Comparison of ENCODE assay signal across 22 cellular contexts in the genomic region with DNA sequence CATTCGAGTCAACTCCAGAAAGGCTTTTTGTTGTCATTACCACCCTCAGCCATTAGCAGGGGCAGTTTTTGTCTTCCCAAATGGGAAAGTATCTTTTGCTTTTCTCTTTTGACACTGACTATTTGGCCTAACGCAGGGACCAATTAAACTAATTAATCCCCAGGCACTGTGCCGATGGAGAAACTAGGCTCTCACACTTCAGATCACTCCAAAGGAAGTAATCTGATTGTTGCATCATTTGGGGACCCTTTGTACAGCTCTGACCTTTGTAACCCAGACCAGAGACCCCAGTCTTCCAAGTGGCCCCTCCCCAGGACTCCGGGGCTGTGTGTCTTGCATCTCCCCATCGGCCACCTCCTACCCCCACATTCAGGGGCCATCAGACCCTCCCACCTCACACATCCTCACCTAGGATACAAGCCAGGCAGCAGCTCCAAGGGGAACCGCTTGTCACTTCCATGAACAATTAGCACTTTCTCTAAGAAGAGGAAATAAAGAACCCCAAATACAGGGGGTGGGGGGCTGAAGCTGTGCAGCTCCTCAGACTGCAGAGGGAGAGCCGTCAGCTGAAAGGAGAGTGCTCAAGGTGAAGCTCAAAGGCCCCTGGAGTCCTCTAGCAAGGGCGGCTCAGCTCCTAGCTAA.
DNase-seq lines count a peak whose midpoint lies in the region; ATAC-seq and TF ChIP-seq lines count a peak whose summit lies in the region.
"Had no signal": no experiment of that assay in that cellular context is flagged by ENCODE, and none has a peak within 500 bp of the region (broad histone marks: within the 10 kb centered on the region; RNA-seq: fewer than 3 reads in every experiment).

No MANE protein-coding gene starts in this region.

- no peaks in the 10 kb centered on the region for H3K4me1 Mint-ChIP-seq in activated CD8-positive, alpha-beta memory T cell treated with anti-CD3 and anti-CD28 coated beads, Interleukin-2, amount 10 ng/mL, durations not matched to agents 7 days and 5 days
- H3K4me1 Mint-ChIP-seq: naive thymus-derived CD4-positive, alpha-beta T cell; stimulated activated effector memory CD8-positive, alpha-beta T cell treated with anti-CD3 and anti-CD28 coated beads, Interleukin-12 subunit alpha, Interleukin-12 subunit beta, amount 100 ng/mL, for 72 hours had no signal

- peak; percentile 3 for DNase-seq in activated CD8-positive, alpha-beta memory T cell treated with anti-CD3 and anti-CD28 coated beads, Interleukin-2, amount 50 U/mL, for 4 hours
- DNase-seq in activated CD8-positive, alpha-beta memory T cell treated with anti-CD3 and anti-CD28 coated beads, Interleukin-2, amount 10 ng/mL, durations not matched to agents 7 days and 5 days: no peak
- DNase-seq in RWPE2 (ENCODE audit: low spot score) (peak; percentile 29), left lobe of liver (ENCODE audit: low spot score) (peak; percentile 37), suprapubic skin (ENCODE audit: low spot score in 2 of 2) (peak; percentile 37 to 38), NCI-H146 (lab: John Stamatoyannopoulos, UW) (no peak)
- DNase-seq: activated CD4-positive, alpha-beta T cell treated with anti-CD3 and anti-CD28 coated beads for 48 hours; AML-193; DMS79; HFFc6; Karpas-422; naive thymus-derived CD4-positive, alpha-beta T cell; NCI-H2029 treated with DMSO at 0.1 percent for 48 hours; NCI-H226; NCI-H774; SHP77 treated with DMSO at 0.1 percent for 48 hours; stimulated activated CD4-positive, alpha-beta T cell treated with anti-CD3 and anti-CD28 coated beads, Interleukin-2, amount 100 ng/mL, for 24 hours had no signal

- H3K4me3 ChIP-seq in RWPE2 (ENCODE audit: severe bottlenecking) (no peak overlapping the region), suprapubic skin (no peak overlapping the region)
- H3K4me3 ChIP-seq: gastroesophageal sphincter, skin epidermis had no signal

- no peak overlapping the region for H3K4me3 Mint-ChIP-seq in activated CD8-positive, alpha-beta memory T cell treated with anti-CD3 and anti-CD28 coated beads, Interleukin-2, amount 10 ng/mL, durations not matched to agents 7 days and 5 days
- H3K4me3 Mint-ChIP-seq: HFFc6; naive thymus-derived CD4-positive, alpha-beta T cell; stimulated activated effector memory CD8-positive, alpha-beta T cell treated with anti-CD3 and anti-CD28 coated beads, Interleukin-12 subunit alpha, Interleukin-12 subunit beta, amount 100 ng/mL, for 72 hours had no signal

- H3K36me3 Mint-ChIP-seq in activated CD8-positive, alpha-beta memory T cell treated with anti-CD3 and anti-CD28 coated beads, Interleukin-2, amount 10 ng/mL, durations not matched to agents 7 days and 5 days: no peaks in the 10 kb centered on the region
- H3K36me3 Mint-ChIP-seq: stimulated activated effector memory CD8-positive, alpha-beta T cell treated with anti-CD3 and anti-CD28 coated beads, Interleukin-12 subunit alpha, Interleukin-12 subunit beta, amount 100 ng/mL, for 72 hours had no signal

- no peak for ATAC-seq in activated CD8-positive, alpha-beta memory T cell treated with anti-CD3 and anti-CD28 coated beads, Interleukin-2, amount 10 ng/mL, durations not matched to agents 7 days and 5 days
- ATAC-seq in RWPE2 (ENCODE audit: low read depth) (no peak), left lobe of liver (no peak), GM21528 (IDR thresholded peaks at IDR 0.05; ENCODE audit: low FRiP score, unreplicated experiment) (no peak), HG03520 (IDR thresholded peaks at IDR 0.05; ENCODE audit: unreplicated experiment) (no peak)
- ATAC-seq: gastroesophageal sphincter; naive thymus-derived CD4-positive, alpha-beta T cell; stimulated activated effector memory CD8-positive, alpha-beta T cell treated with anti-CD3 and anti-CD28 coated beads, Interleukin-12 subunit alpha, Interleukin-12 subunit beta, amount 100 ng/mL, for 72 hours had no signal

- peaks cover 8% of the 10 kb centered on the region for H3K27me3 Mint-ChIP-seq in activated CD8-positive, alpha-beta memory T cell treated with anti-CD3 and anti-CD28 coated beads, Interleukin-2, amount 10 ng/mL, durations not matched to agents 7 days and 5 days

- no peaks in the 10 kb centered on the region for H3K4me1 ChIP-seq in RWPE2 (ENCODE audit: insufficient read depth, poor library complexity, severe bottlenecking)
- peaks cover 3% of the 10 kb centered on the region for H3K4me1 ChIP-seq in suprapubic skin

- H3K27me3 ChIP-seq in RWPE2 (ENCODE audit: insufficient read depth, poor library complexity, severe bottlenecking) (no peaks in the 10 kb centered on the region), suprapubic skin (peaks cover 45% of the 10 kb centered on the region)

- H3K27ac ChIP-seq in RWPE2 (ENCODE audit: poor library complexity, severe bottlenecking) (no peak overlapping the region), suprapubic skin (no peak overlapping the region)
- H3K27ac ChIP-seq: gastroesophageal sphincter, skin epidermis had no signal

- no peaks in the 10 kb centered on the region for H3K9me3 Mint-ChIP-seq in activated CD8-positive, alpha-beta memory T cell treated with anti-CD3 and anti-CD28 coated beads, Interleukin-2, amount 10 ng/mL, durations not matched to agents 7 days and 5 days (ENCODE audit: low read depth)
- H3K9me3 Mint-ChIP-seq: stimulated activated effector memory CD8-positive, alpha-beta T cell treated with anti-CD3 and anti-CD28 coated beads, Interleukin-12 subunit alpha, Interleukin-12 subunit beta, amount 100 ng/mL, for 72 hours had no signal

- no peak overlapping the region for H3K27ac Mint-ChIP-seq in activated CD8-positive, alpha-beta memory T cell treated with anti-CD3 and anti-CD28 coated beads, Interleukin-2, amount 10 ng/mL, durations not matched to agents 7 days and 5 days
- H3K27ac Mint-ChIP-seq: HFFc6; naive thymus-derived CD4-positive, alpha-beta T cell; stimulated activated effector memory CD8-positive, alpha-beta T cell treated with anti-CD3 and anti-CD28 coated beads, Interleukin-12 subunit alpha, Interleukin-12 subunit beta, amount 100 ng/mL, for 72 hours had no signal

- no peak for TF ChIP-seq CTCF in RWPE2 (IDR thresholded peaks at IDR 0.05; ENCODE audit: poor library complexity, severe bottlenecking)
- no peak for TF ChIP-seq CTCF in suprapubic skin (IDR thresholded peaks at IDR 0.05)

- no peak for TF ChIP-seq EP300 in suprapubic skin (IDR thresholded peaks at IDR 0.05)

- CTCF ChIA-PET in activated CD8-positive, alpha-beta memory T cell treated with anti-CD3 and anti-CD28 coated beads, Interleukin-2, amount 10 ng/mL, durations not matched to agents 7 days and 5 days (lab: Charles Lee): no interaction called here

- WGBS in suprapubic skin: 40% methylated on average over 8 of the region's 8 CpGs

- no peak for TF ChIP-seq POLR2A in suprapubic skin (IDR thresholded peaks at IDR 0.05)

- H3K9me3 ChIP-seq in RWPE2 (ENCODE audit: severe bottlenecking) (peaks cover 2% of the 10 kb centered on the region), suprapubic skin (no peaks in the 10 kb centered on the region)

- H3K36me3 ChIP-seq in RWPE2 (ENCODE audit: low read depth) (no peaks in the 10 kb centered on the region), suprapubic skin (no peaks in the 10 kb centered on the region)
- H3K36me3 ChIP-seq: gastroesophageal sphincter had no signal

Comparison
In these comparisons a context has a peak if more than half of its experiments do, and no peak if none do; other contexts are left out.
1. DNase-seq: peak in activated CD8-positive, alpha-beta memory T cell treated with anti-CD3 and anti-CD28 coated beads, Interleukin-2, amount 50 U/mL, for 4 hours (single experiment), RWPE2 (single experiment), left lobe of liver (single experiment) and suprapubic skin (2 of 2); none in activated CD8-positive, alpha-beta memory T cell treated with anti-CD3 and anti-CD28 coated beads, Interleukin-2, amount 10 ng/mL, durations not matched to agents 7 days and 5 days (single experiment) and NCI-H146 (single experiment).